In the genomic region with DNA sequence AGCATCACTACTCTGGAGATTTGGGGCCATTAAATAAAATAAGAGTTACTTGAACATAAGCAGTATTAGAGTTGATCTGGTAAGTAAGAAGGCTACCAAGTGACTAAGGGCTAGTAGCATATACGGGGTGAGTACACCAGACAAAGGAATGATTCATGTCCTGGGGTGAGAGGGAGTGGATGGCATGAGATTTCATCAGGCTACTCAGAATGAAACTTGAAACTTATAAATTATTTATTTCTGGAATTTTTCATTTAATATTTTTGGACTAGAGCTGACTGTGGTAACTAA, we compare ENCODE assay signal across 8 cellular contexts. TPM values are rescaled to one million over a fixed set of nuclear protein-coding genes. Genes with fewer than 3 reads are reported as not detected.
DNase-seq lines count a peak whose midpoint lies in the region; ATAC-seq and TF ChIP-seq lines count a peak whose summit lies in the region.

No MANE protein-coding gene starts in this region.

- H3K36me3 ChIP-seq in SJSA1 (peaks cover 25% of the 10 kb centered on the region), skeletal muscle satellite cell (ENCODE audit: insufficient read depth, low read length) (peaks cover 28% of the 10 kb centered on the region)

- H3K27me3 ChIP-seq in SJSA1 (replicated peaks) (no peaks in the 10 kb centered on the region), skeletal muscle satellite cell (ENCODE audit: control insufficient read depth, insufficient read depth, low read length) (no peaks in the 10 kb centered on the region)

- H3K4me3 ChIP-seq in SJSA1 = peak overlapping the region; percentile 59
- peak overlapping the region; percentile 85 for H3K4me3 ChIP-seq in skeletal muscle satellite cell (ENCODE audit: low read length)

- H3K27ac ChIP-seq in SJSA1 = peak overlapping the region; percentile 96

- peak overlapping the region; percentile 94 for H3K9ac ChIP-seq in skeletal muscle satellite cell (ENCODE audit: low read depth, low read length)

- no peaks in the 10 kb centered on the region for H3K9me3 ChIP-seq in SJSA1 (replicated peaks)
- no peaks in the 10 kb centered on the region for H3K9me3 ChIP-seq in skeletal muscle satellite cell (replicated peaks; ENCODE audit: low read length)

- DNase-seq in SJSA1 (ENCODE audit: low read depth in 1 of 2, low spot score in 2 of 2) = peak; percentile 57 to 68
- no peak for DNase-seq in NCI-H2081 (lab: John Stamatoyannopoulos, UW)
- no peak for DNase-seq in NCI-H748 treated with DMSO at 0.1 percent for 48 hours (lab: John Stamatoyannopoulos, UW)
- no peak for DNase-seq in NK-92 (lab: John Stamatoyannopoulos, UW; ENCODE audit: unreplicated experiment)

- peak; percentile 21 for TF ChIP-seq POLR2A in GM19099 (IDR thresholded peaks at IDR 0.05; ENCODE audit: extremely low read depth, insufficient read length, low read depth)

- peaks cover 26% of the 10 kb centered on the region for H3K4me1 ChIP-seq in SJSA1 (replicated peaks)
- peaks cover 27% of the 10 kb centered on the region for H3K4me1 ChIP-seq in skeletal muscle satellite cell (ENCODE audit: control insufficient read depth, insufficient read depth, low read length)

- ATAC-seq in esophagus mucosa (peak; percentile 66), GM19035 (IDR thresholded peaks at IDR 0.05; ENCODE audit: unreplicated experiment) (no peak)

- peak overlapping the region; percentile 83 for H3K4me2 ChIP-seq in skeletal muscle satellite cell (ENCODE audit: low read length)

RNA-seq across cellular contexts. Expression of gene SLFN5, which starts 2.3 kb away (rescaled TPM):
- 12.9 and 20.9 TPM in 2 replicates for total RNA-seq in SJSA1 (2014; rRNA removed; shearing (Covaris generic))
- total RNA-seq in esophagus mucosa = 25.0 TPM
- total RNA-seq in skeletal muscle satellite cell (2012; rRNA removed) = 54.6 and 71.5 TPM in 2 replicates

RNA-seq across cellular contexts. Expression of gene SLC35G3, which starts 50.9 kb away (rescaled TPM):
- not detected in 2 replicates for total RNA-seq in SJSA1 (2014; rRNA removed; shearing (Covaris generic))
- total RNA-seq in esophagus mucosa = not detected
- not detected in 2 replicates for total RNA-seq in skeletal muscle satellite cell (2012; rRNA removed)

Comparison
In these comparisons a context has a peak if more than half of its experiments do, and no peak if none do; other contexts are left out.
1. DNase-seq: peak in SJSA1 (2 of 2); none in NCI-H2081 (0 of 2), NCI-H748 treated with DMSO at 0.1 percent for 48 hours (single experiment) and NK-92 (single experiment).